In the genomic region with DNA sequence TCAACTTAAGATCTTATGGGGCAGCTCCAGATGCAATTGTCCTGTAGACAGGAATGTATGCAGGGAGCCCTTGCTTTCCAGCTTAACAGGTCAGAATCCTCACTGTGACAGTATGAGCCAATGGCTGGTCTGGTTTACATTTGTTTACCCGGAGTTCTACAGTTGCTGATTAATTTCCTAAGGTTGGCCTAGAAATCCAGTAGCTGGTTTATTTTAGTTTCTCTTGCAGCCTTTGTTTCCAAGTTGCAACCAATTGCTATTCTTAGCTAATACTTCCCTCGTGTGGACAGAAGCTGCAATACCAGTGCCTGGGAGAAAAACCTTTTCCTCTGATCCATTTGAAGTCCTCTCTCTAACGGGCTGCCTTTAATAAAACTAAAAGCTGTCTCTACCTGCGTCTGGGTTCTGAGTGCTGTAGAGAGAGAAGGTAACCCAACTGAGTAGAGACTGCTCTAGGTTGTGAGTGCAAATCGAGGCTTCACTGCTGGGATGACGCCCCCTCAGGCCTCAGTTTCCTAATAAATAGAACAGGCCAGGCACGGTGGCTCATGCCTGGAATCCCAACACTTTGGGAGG, we compare ENCODE assay signal across 2 cellular contexts.
TF ChIP-seq lines count a peak whose summit lies in the region.

No MANE protein-coding gene starts in this region.

TF ChIP-seq in SK-N-SH treated with all-trans-retinoic acid at 6 μM for 48 hours, 23 proteins besides CTCF, POLR2A, EP300 and RAD21 (continued from another document):
- TF ChIP-seq, protein P1, sequence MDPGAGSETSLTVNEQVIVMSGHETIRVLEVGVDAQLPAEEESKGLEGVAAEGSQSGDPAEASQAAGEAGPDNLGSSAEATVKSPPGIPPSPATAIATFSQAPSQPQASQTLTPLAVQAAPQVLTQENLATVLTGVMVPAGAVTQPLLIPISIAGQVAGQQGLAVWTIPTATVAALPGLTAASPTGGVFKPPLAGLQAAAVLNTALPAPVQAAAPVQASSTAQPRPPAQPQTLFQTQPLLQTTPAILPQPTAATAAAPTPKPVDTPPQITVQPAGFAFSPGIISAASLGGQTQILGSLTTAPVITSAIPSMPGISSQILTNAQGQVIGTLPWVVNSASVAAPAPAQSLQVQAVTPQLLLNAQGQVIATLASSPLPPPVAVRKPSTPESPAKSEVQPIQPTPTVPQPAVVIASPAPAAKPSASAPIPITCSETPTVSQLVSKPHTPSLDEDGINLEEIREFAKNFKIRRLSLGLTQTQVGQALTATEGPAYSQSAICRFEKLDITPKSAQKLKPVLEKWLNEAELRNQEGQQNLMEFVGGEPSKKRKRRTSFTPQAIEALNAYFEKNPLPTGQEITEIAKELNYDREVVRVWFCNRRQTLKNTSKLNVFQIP (CRISPR knock-in tag; IDR thresholded peaks at IDR 0.05; ENCODE audit: borderline replicate concordance, low read depth) = no peak
- no peak for TF ChIP-seq PPARA (CRISPR knock-in tag; IDR thresholded peaks at IDR 0.05; ENCODE audit: borderline replicate concordance)
- no peak for TF ChIP-seq ZNF8 (CRISPR knock-in tag; IDR thresholded peaks at IDR 0.05)
- TF ChIP-seq CREB5 (CRISPR knock-in tag; IDR thresholded peaks at IDR 0.05; ENCODE audit: low read depth) = no peak
- TF ChIP-seq ARNTL (CRISPR knock-in tag; IDR thresholded peaks at IDR 0.05; ENCODE audit: borderline replicate concordance, low read depth) = no peak
- no peak for TF ChIP-seq SNAI2 (CRISPR knock-in tag; IDR thresholded peaks at IDR 0.05)
- TF ChIP-seq OSR1 (CRISPR knock-in tag; IDR thresholded peaks at IDR 0.05) = no peak
- TF ChIP-seq ISL1 (CRISPR knock-in tag; IDR thresholded peaks at IDR 0.05) = no peak

TF ChIP-seq in HepG2, 621 proteins besides CTCF, POLR2A, EP300 and RAD21 (continues in another document):
- TF ChIP-seq, protein P2, sequence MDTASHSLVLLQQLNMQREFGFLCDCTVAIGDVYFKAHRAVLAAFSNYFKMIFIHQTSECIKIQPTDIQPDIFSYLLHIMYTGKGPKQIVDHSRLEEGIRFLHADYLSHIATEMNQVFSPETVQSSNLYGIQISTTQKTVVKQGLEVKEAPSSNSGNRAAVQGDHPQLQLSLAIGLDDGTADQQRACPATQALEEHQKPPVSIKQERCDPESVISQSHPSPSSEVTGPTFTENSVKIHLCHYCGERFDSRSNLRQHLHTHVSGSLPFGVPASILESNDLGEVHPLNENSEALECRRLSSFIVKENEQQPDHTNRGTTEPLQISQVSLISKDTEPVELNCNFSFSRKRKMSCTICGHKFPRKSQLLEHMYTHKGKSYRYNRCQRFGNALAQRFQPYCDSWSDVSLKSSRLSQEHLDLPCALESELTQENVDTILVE (CRISPR knock-in tag; IDR thresholded peaks at IDR 0.05) = peak; percentile 80; the same call in 1 of the 2 replicates
- TF ChIP-seq, protein P3, sequence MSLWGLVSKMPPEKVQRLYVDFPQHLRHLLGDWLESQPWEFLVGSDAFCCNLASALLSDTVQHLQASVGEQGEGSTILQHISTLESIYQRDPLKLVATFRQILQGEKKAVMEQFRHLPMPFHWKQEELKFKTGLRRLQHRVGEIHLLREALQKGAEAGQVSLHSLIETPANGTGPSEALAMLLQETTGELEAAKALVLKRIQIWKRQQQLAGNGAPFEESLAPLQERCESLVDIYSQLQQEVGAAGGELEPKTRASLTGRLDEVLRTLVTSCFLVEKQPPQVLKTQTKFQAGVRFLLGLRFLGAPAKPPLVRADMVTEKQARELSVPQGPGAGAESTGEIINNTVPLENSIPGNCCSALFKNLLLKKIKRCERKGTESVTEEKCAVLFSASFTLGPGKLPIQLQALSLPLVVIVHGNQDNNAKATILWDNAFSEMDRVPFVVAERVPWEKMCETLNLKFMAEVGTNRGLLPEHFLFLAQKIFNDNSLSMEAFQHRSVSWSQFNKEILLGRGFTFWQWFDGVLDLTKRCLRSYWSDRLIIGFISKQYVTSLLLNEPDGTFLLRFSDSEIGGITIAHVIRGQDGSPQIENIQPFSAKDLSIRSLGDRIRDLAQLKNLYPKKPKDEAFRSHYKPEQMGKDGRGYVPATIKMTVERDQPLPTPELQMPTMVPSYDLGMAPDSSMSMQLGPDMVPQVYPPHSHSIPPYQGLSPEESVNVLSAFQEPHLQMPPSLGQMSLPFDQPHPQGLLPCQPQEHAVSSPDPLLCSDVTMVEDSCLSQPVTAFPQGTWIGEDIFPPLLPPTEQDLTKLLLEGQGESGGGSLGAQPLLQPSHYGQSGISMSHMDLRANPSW (CRISPR knock-in tag; IDR thresholded peaks at IDR 0.05; ENCODE audit: borderline replicate concordance) = peak; percentile 63; the same call in 1 of the 2 replicates
- TF ChIP-seq ZNF619 (CRISPR knock-in tag; IDR thresholded peaks at IDR 0.05) (peak; percentile 60; the same call in 1 of the 2 replicates), KLF11 (CRISPR knock-in tag; IDR thresholded peaks at IDR 0.05) (0 out of 2 replicates have a peak, but pooled peaks have one; percentile 85), HOXA5 (CRISPR knock-in tag; IDR thresholded peaks at IDR 0.05) (peak; percentile 83; the same call in 1 of the 2 replicates), KMT2B (CRISPR knock-in tag; IDR thresholded peaks at IDR 0.05) (no peak), PHF21A (CRISPR knock-in tag; IDR thresholded peaks at IDR 0.05) (peak; percentile 29; the same call in 1 of the 2 replicates), SRY (CRISPR knock-in tag; IDR thresholded peaks at IDR 0.05) (no peak), GATAD2A (CRISPR knock-in tag; IDR thresholded peaks at IDR 0.05) (peak; percentile 68), ARID3A (IDR thresholded peaks at IDR 0.05; ENCODE audit: low read depth, low read length) (0 out of 2 replicates have a peak, but pooled peaks have one; percentile 38), ZMYM2 (CRISPR knock-in tag; IDR thresholded peaks at IDR 0.05) (0 out of 2 replicates have a peak, but pooled peaks have one; percentile 59), ZBTB21 (CRISPR knock-in tag; IDR thresholded peaks at IDR 0.05) (0 out of 2 replicates have a peak, but pooled peaks have one; percentile 15), ZNF770 (CRISPR knock-in tag; IDR thresholded peaks at IDR 0.05) (peak; percentile 50; the same call in 1 of the 2 replicates), ZNF580 (CRISPR knock-in tag; IDR thresholded peaks at IDR 0.05; ENCODE audit: borderline replicate concordance, low read depth) (peak; percentile 42; the same call in 1 of the 2 replicates), ZNF205 (CRISPR knock-in tag; IDR thresholded peaks at IDR 0.05) (peak; percentile 82; the same call in 1 of the 2 replicates), SALL1 (CRISPR knock-in tag; IDR thresholded peaks at IDR 0.05) (0 out of 2 replicates have a peak, but pooled peaks have one; percentile 37), ZFP36 (IDR thresholded peaks at IDR 0.05; ENCODE audit: borderline replicate concordance, low read depth, low read length, partially characterized antibody) (peak; percentile 60), SAP130 (CRISPR knock-in tag; IDR thresholded peaks at IDR 0.05; ENCODE audit: low read depth) (peak; percentile 39; the same call in 1 of the 2 replicates), ZNF724P (CRISPR knock-in tag; IDR thresholded peaks at IDR 0.05; ENCODE audit: borderline replicate concordance) (0 out of 2 replicates have a peak, but pooled peaks have one; percentile 27), ZBED4 (CRISPR knock-in tag; IDR thresholded peaks at IDR 0.05; ENCODE audit: borderline replicate concordance) (0 out of 2 replicates have a peak, but pooled peaks have one; percentile 58)
- TF ChIP-seq, protein P4, sequence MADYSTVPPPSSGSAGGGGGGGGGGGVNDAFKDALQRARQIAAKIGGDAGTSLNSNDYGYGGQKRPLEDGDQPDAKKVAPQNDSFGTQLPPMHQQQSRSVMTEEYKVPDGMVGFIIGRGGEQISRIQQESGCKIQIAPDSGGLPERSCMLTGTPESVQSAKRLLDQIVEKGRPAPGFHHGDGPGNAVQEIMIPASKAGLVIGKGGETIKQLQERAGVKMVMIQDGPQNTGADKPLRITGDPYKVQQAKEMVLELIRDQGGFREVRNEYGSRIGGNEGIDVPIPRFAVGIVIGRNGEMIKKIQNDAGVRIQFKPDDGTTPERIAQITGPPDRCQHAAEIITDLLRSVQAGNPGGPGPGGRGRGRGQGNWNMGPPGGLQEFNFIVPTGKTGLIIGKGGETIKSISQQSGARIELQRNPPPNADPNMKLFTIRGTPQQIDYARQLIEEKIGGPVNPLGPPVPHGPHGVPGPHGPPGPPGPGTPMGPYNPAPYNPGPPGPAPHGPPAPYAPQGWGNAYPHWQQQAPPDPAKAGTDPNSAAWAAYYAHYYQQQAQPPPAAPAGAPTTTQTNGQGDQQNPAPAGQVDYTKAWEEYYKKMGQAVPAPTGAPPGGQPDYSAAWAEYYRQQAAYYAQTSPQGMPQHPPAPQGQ (CRISPR knock-in tag; IDR thresholded peaks at IDR 0.05; ENCODE audit: borderline replicate concordance) = 0 out of 2 replicates have a peak, but pooled peaks have one; percentile 36
- TF ChIP-seq, protein P5, sequence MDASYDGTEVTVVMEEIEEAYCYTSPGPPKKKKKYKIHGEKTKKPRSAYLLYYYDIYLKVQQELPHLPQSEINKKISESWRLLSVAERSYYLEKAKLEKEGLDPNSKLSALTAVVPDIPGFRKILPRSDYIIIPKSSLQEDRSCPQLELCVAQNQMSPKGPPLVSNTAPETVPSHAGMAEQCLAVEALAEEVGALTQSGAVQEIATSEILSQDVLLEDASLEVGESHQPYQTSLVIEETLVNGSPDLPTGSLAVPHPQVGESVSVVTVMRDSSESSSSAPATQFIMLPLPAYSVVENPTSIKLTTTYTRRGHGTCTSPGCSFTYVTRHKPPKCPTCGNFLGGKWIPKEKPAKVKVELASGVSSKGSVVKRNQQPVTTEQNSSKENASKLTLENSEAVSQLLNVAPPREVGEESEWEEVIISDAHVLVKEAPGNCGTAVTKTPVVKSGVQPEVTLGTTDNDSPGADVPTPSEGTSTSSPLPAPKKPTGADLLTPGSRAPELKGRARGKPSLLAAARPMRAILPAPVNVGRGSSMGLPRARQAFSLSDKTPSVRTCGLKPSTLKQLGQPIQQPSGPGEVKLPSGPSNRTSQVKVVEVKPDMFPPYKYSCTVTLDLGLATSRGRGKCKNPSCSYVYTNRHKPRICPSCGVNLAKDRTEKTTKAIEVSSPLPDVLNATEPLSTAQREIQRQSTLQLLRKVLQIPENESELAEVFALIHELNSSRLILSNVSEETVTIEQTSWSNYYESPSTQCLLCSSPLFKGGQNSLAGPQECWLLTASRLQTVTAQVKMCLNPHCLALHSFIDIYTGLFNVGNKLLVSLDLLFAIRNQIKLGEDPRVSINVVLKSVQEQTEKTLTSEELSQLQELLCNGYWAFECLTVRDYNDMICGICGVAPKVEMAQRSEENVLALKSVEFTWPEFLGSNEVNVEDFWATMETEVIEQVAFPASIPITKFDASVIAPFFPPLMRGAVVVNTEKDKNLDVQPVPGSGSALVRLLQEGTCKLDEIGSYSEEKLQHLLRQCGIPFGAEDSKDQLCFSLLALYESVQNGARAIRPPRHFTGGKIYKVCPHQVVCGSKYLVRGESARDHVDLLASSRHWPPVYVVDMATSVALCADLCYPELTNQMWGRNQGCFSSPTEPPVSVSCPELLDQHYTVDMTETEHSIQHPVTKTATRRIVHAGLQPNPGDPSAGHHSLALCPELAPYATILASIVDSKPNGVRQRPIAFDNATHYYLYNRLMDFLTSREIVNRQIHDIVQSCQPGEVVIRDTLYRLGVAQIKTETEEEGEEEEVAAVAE (CRISPR knock-in tag; IDR thresholded peaks at IDR 0.05; ENCODE audit: borderline replicate concordance) = peak; percentile 82
